8 cellular contexts compared by ENCODE assay signal in genomic region chr13:36998624-36999041, GRCh38. TPM values are rescaled to one million over a fixed set of nuclear protein-coding genes. Genes with fewer than 3 reads are reported as not detected.
A peak's percentile ranks its signal among the peaks of the same experiment; 100 is the strongest.
DNase-seq lines count a peak whose midpoint lies in the region; ATAC-seq and TF ChIP-seq lines count a peak whose summit lies in the region.

No MANE protein-coding gene starts in this region.

- no peaks in the 10 kb centered on the region for H3K9me3 Mint-ChIP-seq in T-helper 2 cell treated with Interferon-gamma antibody and Interleukin-4, amounts not matched to agents 5 μg/mL and 100 μg/mL, for 36 hours

- TF ChIP-seq CTCF in cardiac fibroblast (IDR thresholded peaks at IDR 0.05; ENCODE audit: low read depth, low read length) (no peak), left lung (IDR thresholded peaks at IDR 0.05) (no peak)

- intact Hi-C loops in left lung (cut with DNase I) = no loop called here

- peaks cover 29% of the 10 kb centered on the region for H3K36me3 Mint-ChIP-seq in T-helper 2 cell treated with Interferon-gamma antibody and Interleukin-4, amounts not matched to agents 5 μg/mL and 100 μg/mL, for 36 hours (ENCODE audit: low read depth)

- H3K4me1 ChIP-seq in left lung = peaks cover 13 to 30% of the 10 kb centered on the region in 2 donors

- H3K36me3 ChIP-seq in left lung = peaks cover 0 to 24% of the 10 kb centered on the region in 2 donors

- H3K27ac ChIP-seq in left lung = peak overlapping the region; percentile 98

- peak overlapping the region; percentile 89 to 97 for H3K4me3 ChIP-seq in cardiac fibroblast (replicated peaks in 1 of 2; ENCODE audit: low read depth in 2 of 2, low read length in 2 of 2)
- H3K4me3 ChIP-seq in left lung = peak overlapping the region; percentile 87 to 89

- H3K4me1 Mint-ChIP-seq in T-helper 2 cell treated with Interferon-gamma antibody and Interleukin-4, amounts not matched to agents 5 μg/mL and 100 μg/mL, for 36 hours (ENCODE audit: low read depth) = peaks cover 32% of the 10 kb centered on the region

- no peaks in the 10 kb centered on the region for H3K9me3 ChIP-seq in left lung

- H3K27ac Mint-ChIP-seq in T-helper 2 cell treated with Interferon-gamma antibody and Interleukin-4, amounts not matched to agents 5 μg/mL and 100 μg/mL, for 36 hours = peak overlapping the region; percentile 100

- peaks cover 2% of the 10 kb centered on the region for H3K27me3 Mint-ChIP-seq in T-helper 2 cell treated with Interferon-gamma antibody and Interleukin-4, amounts not matched to agents 5 μg/mL and 100 μg/mL, for 36 hours (ENCODE audit: low read depth)

- H3K4me3 Mint-ChIP-seq in T-helper 2 cell treated with Interferon-gamma antibody and Interleukin-4, amounts not matched to agents 5 μg/mL and 100 μg/mL, for 36 hours = peak overlapping the region; percentile 99

- ATAC-seq in left lung (peak; percentile 3), GM21528 (IDR thresholded peaks at IDR 0.05; ENCODE audit: low FRiP score, unreplicated experiment) (no peak), HG03135 (IDR thresholded peaks at IDR 0.05; ENCODE audit: unreplicated experiment) (no peak)

- H3K27me3 ChIP-seq in left lung = no peaks in the 10 kb centered on the region

- peak; percentile 69 for DNase-seq in NCI-H82 (lab: John Stamatoyannopoulos, UW)
- no peak for DNase-seq in NCI-H82 treated with DMSO at 0.1 percent for 48 hours (lab: John Stamatoyannopoulos, UW; ENCODE audit: unreplicated experiment)
- peak; percentile 11 for DNase-seq in T-helper 2 cell treated with Interferon-gamma antibody and Interleukin-4, amounts not matched to agents 5 μg/mL and 100 μg/mL, for 36 hours (ENCODE audit: low spot score)
- DNase-seq in cardiac fibroblast (ENCODE audit: low read depth in 2 of 2) = peak in 1 of 2 donors; percentile 16
- DNase-seq in left lung = peak; percentile 57 to 85
- DNase-seq in stimulated activated CD8-positive, alpha-beta memory T cell treated with anti-CD3 and anti-CD28 coated beads, Interleukin-15, amount 100 ng/mL, for 24 hours (ENCODE audit: low read depth) = peak; percentile 6

RNA-seq across cellular contexts. Expression of gene ALG5, which starts 0.5 kb away (rescaled TPM):
- 10 to 100 TPM; 36.5 to 42.7 TPM for total RNA-seq in left lung

RNA-seq across cellular contexts. Expression of gene EXOSC8, which starts 2.0 kb away (rescaled TPM):
- 10 to 100 TPM; 21.5 to 38.5 TPM for total RNA-seq in left lung
